ENCODE assay signal across 1 cellular context in the genomic region with DNA sequence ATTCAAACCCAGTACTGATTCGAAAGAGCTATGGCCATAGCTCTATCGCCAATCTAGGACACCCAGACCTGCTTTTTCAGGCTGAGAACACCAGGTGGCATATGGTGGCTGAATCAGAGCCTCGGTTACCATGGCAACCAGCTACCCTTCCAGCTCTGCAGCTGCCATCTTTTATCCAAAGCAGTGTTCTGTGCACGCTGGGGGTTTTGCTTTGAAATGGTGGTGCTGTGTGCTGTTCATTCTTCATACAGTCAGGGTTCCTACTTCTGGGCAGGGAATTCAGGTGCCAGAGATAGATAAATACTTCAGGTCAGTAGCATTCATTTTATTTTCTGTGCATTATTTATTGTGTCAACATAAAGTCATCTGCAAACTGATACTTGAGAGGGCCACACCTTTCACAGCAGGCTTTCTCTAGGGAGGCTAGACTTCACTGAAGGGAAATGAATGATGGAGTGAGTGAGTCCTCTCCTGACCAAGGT.
TF ChIP-seq lines count a peak whose summit lies in the region.

No MANE protein-coding gene starts in this region.

TF ChIP-seq in K562, 482 proteins besides CTCF, POLR2A, EP300 and RAD21 (continued from another document and continues in another):
- TF ChIP-seq MTA1 (IDR thresholded peaks at IDR 0.05; ENCODE audit: borderline replicate concordance): no peak
- no peak for TF ChIP-seq HNRNPLL (IDR thresholded peaks at IDR 0.05; ENCODE audit: low read depth, low read length, poor library complexity, severe bottlenecking)
- no peak for TF ChIP-seq GTF2E2 (tag; IDR thresholded peaks at IDR 0.05)
- TF ChIP-seq EZH2 (IDR thresholded peaks at IDR 0.05; ENCODE audit: borderline replicate concordance, low read depth, low read length): no peak
- TF ChIP-seq C11orf30 (IDR thresholded peaks at IDR 0.05; ENCODE audit: low read depth): no peak
- TF ChIP-seq STAG1 (CRISPR knock-in tag; IDR thresholded peaks at IDR 0.05; ENCODE audit: borderline replicate concordance): peak; percentile 64; the same call in 1 of the 2 replicates
- TF ChIP-seq ARID4B (CRISPR knock-in tag; IDR thresholded peaks at IDR 0.05): no peak
- TF ChIP-seq NFATC3 (IDR thresholded peaks at IDR 0.05): no peak
- no peak for TF ChIP-seq RERE (CRISPR knock-in tag; IDR thresholded peaks at IDR 0.05; ENCODE audit: borderline replicate concordance)
- no peak for TF ChIP-seq SMAD4 (CRISPR knock-in tag; conservative IDR thresholded peaks at IDR 0.05)
- TF ChIP-seq TAF15 (IDR thresholded peaks at IDR 0.05; ENCODE audit: low read depth, low read length): no peak
- peak; percentile 97 for TF ChIP-seq SMC3 (conservative IDR thresholded peaks at IDR 0.05; ENCODE audit: insufficient read depth, low read depth, low read length)
- TF ChIP-seq KDM5B (IDR thresholded peaks at IDR 0.05; ENCODE audit: insufficient replicate concordance, low read depth, low read length): no peak
- no peak for TF ChIP-seq MAFK (IDR thresholded peaks at IDR 0.05; ENCODE audit: low read length)
- TF ChIP-seq ZZZ3 (IDR thresholded peaks at IDR 0.05): no peak
- no peak for TF ChIP-seq KLF10 (CRISPR knock-in tag; IDR thresholded peaks at IDR 0.05)
- TF ChIP-seq ERF (CRISPR knock-in tag; IDR thresholded peaks at IDR 0.05): no peak
- no peak for TF ChIP-seq NRF1 (conservative IDR thresholded peaks at IDR 0.05 in 1 of 2, IDR thresholded peaks at IDR 0.05 in 1 of 2)
- TF ChIP-seq, protein P1, sequence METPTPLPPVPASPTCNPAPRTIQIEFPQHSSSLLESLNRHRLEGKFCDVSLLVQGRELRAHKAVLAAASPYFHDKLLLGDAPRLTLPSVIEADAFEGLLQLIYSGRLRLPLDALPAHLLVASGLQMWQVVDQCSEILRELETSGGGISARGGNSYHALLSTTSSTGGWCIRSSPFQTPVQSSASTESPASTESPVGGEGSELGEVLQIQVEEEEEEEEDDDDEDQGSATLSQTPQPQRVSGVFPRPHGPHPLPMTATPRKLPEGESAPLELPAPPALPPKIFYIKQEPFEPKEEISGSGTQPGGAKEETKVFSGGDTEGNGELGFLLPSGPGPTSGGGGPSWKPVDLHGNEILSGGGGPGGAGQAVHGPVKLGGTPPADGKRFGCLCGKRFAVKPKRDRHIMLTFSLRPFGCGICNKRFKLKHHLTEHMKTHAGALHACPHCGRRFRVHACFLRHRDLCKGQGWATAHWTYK (CRISPR knock-in tag; IDR thresholded peaks at IDR 0.05): no peak
- no peak for TF ChIP-seq PCBP2 (IDR thresholded peaks at IDR 0.05; ENCODE audit: low read depth, low read length, poor library complexity, severe bottlenecking)
- no peak for TF ChIP-seq MCM5 (IDR thresholded peaks at IDR 0.05; ENCODE audit: low read depth)
- peak; percentile 58; the same call in 1 of the 2 replicates for TF ChIP-seq JUND (IDR thresholded peaks at IDR 0.05; ENCODE audit: borderline replicate concordance, low read depth, low read length)
- TF ChIP-seq JUND (tag; IDR thresholded peaks at IDR 0.05; ENCODE audit: borderline replicate concordance, low read depth, low read length): peak; percentile 30; the same call in 1 of the 3 replicates
- no peak for TF ChIP-seq TRIM28 (IDR thresholded peaks at IDR 0.05)
- TF ChIP-seq ZNF431 (CRISPR knock-in tag; IDR thresholded peaks at IDR 0.05): no peak
- TF ChIP-seq SMARCE1 (IDR thresholded peaks at IDR 0.05): no peak
- no peak for TF ChIP-seq ZNF766 (CRISPR knock-in tag; conservative IDR thresholded peaks at IDR 0.05)
- TF ChIP-seq ZNF165 (CRISPR knock-in tag; IDR thresholded peaks at IDR 0.05; ENCODE audit: borderline replicate concordance): no peak
- TF ChIP-seq CREB3 (tag; conservative IDR thresholded peaks at IDR 0.05; ENCODE audit: low read depth): no peak
- TF ChIP-seq RBFOX2 (IDR thresholded peaks at IDR 0.05; ENCODE audit: low read depth, low read length): no peak
- TF ChIP-seq NR2F6 (CRISPR knock-in tag; IDR thresholded peaks at IDR 0.05): no peak
- TF ChIP-seq TEAD4 (IDR thresholded peaks at IDR 0.05; ENCODE audit: low read length): 0 out of 2 replicates have a peak, but pooled peaks have one; percentile 16
- TF ChIP-seq TEAD4 (CRISPR knock-in tag; IDR thresholded peaks at IDR 0.05; ENCODE audit: borderline replicate concordance): no peak
- TF ChIP-seq, protein P2, sequence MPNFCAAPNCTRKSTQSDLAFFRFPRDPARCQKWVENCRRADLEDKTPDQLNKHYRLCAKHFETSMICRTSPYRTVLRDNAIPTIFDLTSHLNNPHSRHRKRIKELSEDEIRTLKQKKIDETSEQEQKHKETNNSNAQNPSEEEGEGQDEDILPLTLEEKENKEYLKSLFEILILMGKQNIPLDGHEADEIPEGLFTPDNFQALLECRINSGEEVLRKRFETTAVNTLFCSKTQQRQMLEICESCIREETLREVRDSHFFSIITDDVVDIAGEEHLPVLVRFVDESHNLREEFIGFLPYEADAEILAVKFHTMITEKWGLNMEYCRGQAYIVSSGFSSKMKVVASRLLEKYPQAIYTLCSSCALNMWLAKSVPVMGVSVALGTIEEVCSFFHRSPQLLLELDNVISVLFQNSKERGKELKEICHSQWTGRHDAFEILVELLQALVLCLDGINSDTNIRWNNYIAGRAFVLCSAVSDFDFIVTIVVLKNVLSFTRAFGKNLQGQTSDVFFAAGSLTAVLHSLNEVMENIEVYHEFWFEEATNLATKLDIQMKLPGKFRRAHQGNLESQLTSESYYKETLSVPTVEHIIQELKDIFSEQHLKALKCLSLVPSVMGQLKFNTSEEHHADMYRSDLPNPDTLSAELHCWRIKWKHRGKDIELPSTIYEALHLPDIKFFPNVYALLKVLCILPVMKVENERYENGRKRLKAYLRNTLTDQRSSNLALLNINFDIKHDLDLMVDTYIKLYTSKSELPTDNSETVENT (CRISPR knock-in tag; IDR thresholded peaks at IDR 0.05): no peak
- TF ChIP-seq MTA2 (IDR thresholded peaks at IDR 0.05; ENCODE audit: low read depth): no peak
- TF ChIP-seq ZC3H4 (CRISPR knock-in tag; IDR thresholded peaks at IDR 0.05; ENCODE audit: borderline replicate concordance): no peak
- no peak for TF ChIP-seq KLF1 (tag; IDR thresholded peaks at IDR 0.05)
- TF ChIP-seq SRSF1 (IDR thresholded peaks at IDR 0.05; ENCODE audit: low read depth, low read length): no peak
- TF ChIP-seq, protein P3, sequence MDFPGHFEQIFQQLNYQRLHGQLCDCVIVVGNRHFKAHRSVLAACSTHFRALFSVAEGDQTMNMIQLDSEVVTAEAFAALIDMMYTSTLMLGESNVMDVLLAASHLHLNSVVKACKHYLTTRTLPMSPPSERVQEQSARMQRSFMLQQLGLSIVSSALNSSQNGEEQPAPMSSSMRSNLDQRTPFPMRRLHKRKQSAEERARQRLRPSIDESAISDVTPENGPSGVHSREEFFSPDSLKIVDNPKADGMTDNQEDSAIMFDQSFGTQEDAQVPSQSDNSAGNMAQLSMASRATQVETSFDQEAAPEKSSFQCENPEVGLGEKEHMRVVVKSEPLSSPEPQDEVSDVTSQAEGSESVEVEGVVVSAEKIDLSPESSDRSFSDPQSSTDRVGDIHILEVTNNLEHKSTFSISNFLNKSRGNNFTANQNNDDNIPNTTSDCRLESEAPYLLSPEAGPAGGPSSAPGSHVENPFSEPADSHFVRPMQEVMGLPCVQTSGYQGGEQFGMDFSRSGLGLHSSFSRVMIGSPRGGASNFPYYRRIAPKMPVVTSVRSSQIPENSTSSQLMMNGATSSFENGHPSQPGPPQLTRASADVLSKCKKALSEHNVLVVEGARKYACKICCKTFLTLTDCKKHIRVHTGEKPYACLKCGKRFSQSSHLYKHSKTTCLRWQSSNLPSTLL (IDR thresholded peaks at IDR 0.05): no peak
- TF ChIP-seq, protein P4, sequence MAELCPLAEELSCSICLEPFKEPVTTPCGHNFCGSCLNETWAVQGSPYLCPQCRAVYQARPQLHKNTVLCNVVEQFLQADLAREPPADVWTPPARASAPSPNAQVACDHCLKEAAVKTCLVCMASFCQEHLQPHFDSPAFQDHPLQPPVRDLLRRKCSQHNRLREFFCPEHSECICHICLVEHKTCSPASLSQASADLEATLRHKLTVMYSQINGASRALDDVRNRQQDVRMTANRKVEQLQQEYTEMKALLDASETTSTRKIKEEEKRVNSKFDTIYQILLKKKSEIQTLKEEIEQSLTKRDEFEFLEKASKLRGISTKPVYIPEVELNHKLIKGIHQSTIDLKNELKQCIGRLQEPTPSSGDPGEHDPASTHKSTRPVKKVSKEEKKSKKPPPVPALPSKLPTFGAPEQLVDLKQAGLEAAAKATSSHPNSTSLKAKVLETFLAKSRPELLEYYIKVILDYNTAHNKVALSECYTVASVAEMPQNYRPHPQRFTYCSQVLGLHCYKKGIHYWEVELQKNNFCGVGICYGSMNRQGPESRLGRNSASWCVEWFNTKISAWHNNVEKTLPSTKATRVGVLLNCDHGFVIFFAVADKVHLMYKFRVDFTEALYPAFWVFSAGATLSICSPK (IDR thresholded peaks at IDR 0.05; ENCODE audit: borderline replicate concordance): no peak
- no peak for TF ChIP-seq RHOXF2B (CRISPR knock-in tag; conservative IDR thresholded peaks at IDR 0.05)
- no peak for TF ChIP-seq NFE2 (IDR thresholded peaks at IDR 0.05; ENCODE audit: low read depth)
- TF ChIP-seq HNRNPK (IDR thresholded peaks at IDR 0.05; ENCODE audit: low read depth, low read length, poor library complexity, severe bottlenecking): no peak
- TF ChIP-seq CHD1 (IDR thresholded peaks at IDR 0.05; ENCODE audit: low read length): no peak
- no peak for TF ChIP-seq PTBP1 (IDR thresholded peaks at IDR 0.05; ENCODE audit: low read depth, low read length)
- TF ChIP-seq ASH1L (IDR thresholded peaks at IDR 0.05; ENCODE audit: borderline replicate concordance, low read depth, partially characterized antibody): no peak
- no peak for TF ChIP-seq ZBTB1 (CRISPR knock-in tag; IDR thresholded peaks at IDR 0.05; ENCODE audit: borderline replicate concordance, low read depth)
